ENCODE assay signal across 13 cellular contexts in the genomic region with DNA sequence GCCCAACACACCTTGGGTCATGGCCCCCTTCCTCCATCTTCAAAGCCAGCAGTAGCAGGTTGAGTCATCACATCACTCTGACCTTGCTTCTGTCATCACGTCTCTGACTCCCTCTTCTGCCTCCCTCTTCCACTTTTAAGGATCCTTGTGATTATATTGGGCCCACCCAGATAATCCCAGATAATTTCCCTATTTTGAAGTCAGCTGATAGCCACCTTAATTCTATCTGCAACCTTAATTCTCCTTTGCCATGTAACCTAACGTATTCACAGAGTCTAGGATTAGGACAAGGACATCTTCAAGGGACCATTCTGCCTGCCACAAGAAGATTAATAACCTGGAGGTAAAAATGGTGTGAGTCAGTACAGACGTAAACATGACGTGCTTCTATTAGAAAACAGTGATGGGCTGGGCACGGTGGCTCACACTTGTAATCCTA. TPM values are rescaled to one million over a fixed set of nuclear protein-coding genes. Genes with fewer than 3 reads are reported as not detected.
DNase-seq lines count a peak whose midpoint lies in the region; TF ChIP-seq lines count a peak whose summit lies in the region.
"Had no signal": no experiment of that assay in that cellular context is flagged by ENCODE, and none has a peak within 500 bp of the region (broad histone marks: within the 10 kb centered on the region; RNA-seq: fewer than 3 reads in every experiment).

No MANE protein-coding gene starts in this region.

- DNase-seq in HT1080 (ENCODE audit: low read depth) (peak; percentile 25), renal cortical epithelial cell (ENCODE audit: low read depth) (peak; percentile 13), EL (no peak)
- no peak for DNase-seq in stimulated activated CD4-positive, alpha-beta T cell treated with anti-CD3 and anti-CD28 coated beads, Interleukin-1b, Interleukin-23, amount 100 ng/mL, for 48 hours
- DNase-seq: activated CD4-positive, CD25-positive, alpha-beta regulatory T cell; effector memory CD4-positive, alpha-beta T cell; islet precursor cell; mammary epithelial cell; nephron progenitor cell; SIG-M5; T-helper 2 cell had no signal

- TF ChIP-seq CTCF in VCaP (conservative IDR thresholded peaks at IDR 0.05) = no peak

- H3K27ac ChIP-seq in VCaP = peak overlapping the region; percentile 49; the same call in 1 of the 2 replicates
- H3K27ac ChIP-seq: thoracic aorta had no signal

RNA-seq across cellular contexts. Expression of gene ZSWIM3, which starts 3.2 kb away (rescaled TPM):
- total RNA-seq in HT1080 (2014; rRNA removed; shearing (Covaris generic)) = 6.0 and 6.1 TPM in 2 replicates
- 2.9 and 3.1 TPM in 2 replicates for polyA plus RNA-seq in HT1080 (2015; cell fraction: cytosol; rRNA removed)
- polyA plus RNA-seq in HT1080 (2015; cell fraction: nucleus; rRNA removed) = 4.9 and 6.1 TPM in 2 replicates
- total RNA-seq in renal cortical epithelial cell = 4.3 and 5.9 TPM in 2 replicates

RNA-seq across cellular contexts. Expression of gene ACOT8, which starts 3.4 kb away (rescaled TPM):
- total RNA-seq in HT1080 (2014; rRNA removed; shearing (Covaris generic)) = 38.3 and 43.1 TPM in 2 replicates
- 35.3 and 46.3 TPM in 2 replicates for polyA plus RNA-seq in HT1080 (2015; cell fraction: cytosol; rRNA removed)
- polyA plus RNA-seq in HT1080 (2015; cell fraction: nucleus; rRNA removed) = 38.5 and 40.5 TPM in 2 replicates
- total RNA-seq in renal cortical epithelial cell = 32.1 and 35.7 TPM in 2 replicates

RNA-seq across cellular contexts. Expression of gene ZSWIM1, which starts 20.4 kb away (rescaled TPM):
- total RNA-seq in HT1080 (2014; rRNA removed; shearing (Covaris generic)) = 8.1 and 13.8 TPM in 2 replicates
- polyA plus RNA-seq in HT1080 (2015; cell fraction: cytosol; rRNA removed) = 6.9 TPM in 2 replicates
- 6.8 and 12.1 TPM in 2 replicates for polyA plus RNA-seq in HT1080 (2015; cell fraction: nucleus; rRNA removed)
- 3.6 and 6.9 TPM in 2 replicates for total RNA-seq in renal cortical epithelial cell

RNA-seq across cellular contexts. Expression of gene SPATA25, which starts 26.8 kb away (rescaled TPM):
- total RNA-seq in HT1080 (2014; rRNA removed; shearing (Covaris generic)) = 0.33 and 0.34 TPM in 2 replicates
- polyA plus RNA-seq in HT1080 (2015; cell fraction: cytosol; rRNA removed) = 0.19 and 0.86 TPM in 2 replicates
- 3.3 and 5.4 TPM in 2 replicates for polyA plus RNA-seq in HT1080 (2015; cell fraction: nucleus; rRNA removed)
- 0.85 and 1.0 TPM in 2 replicates for total RNA-seq in renal cortical epithelial cell

RNA-seq across cellular contexts. Expression of gene SNX21, which starts 27.0 kb away (rescaled TPM):
- total RNA-seq in HT1080 (2014; rRNA removed; shearing (Covaris generic)) = 38.5 and 39.6 TPM in 2 replicates
- polyA plus RNA-seq in HT1080 (2015; cell fraction: cytosol; rRNA removed) = 25.6 and 25.9 TPM in 2 replicates
- 23.3 and 24.1 TPM in 2 replicates for polyA plus RNA-seq in HT1080 (2015; cell fraction: nucleus; rRNA removed)
- total RNA-seq in renal cortical epithelial cell = 26.9 and 32.1 TPM in 2 replicates

Comparison
In these comparisons a context has a peak if more than half of its experiments do, and no peak if none do; other contexts are left out.
1. DNase-seq: peak in HT1080 (single experiment) and renal cortical epithelial cell (single experiment); none in stimulated activated CD4-positive, alpha-beta T cell treated with anti-CD3 and anti-CD28 coated beads, Interleukin-1b, Interleukin-23, amount 100 ng/mL, for 48 hours (single experiment) and EL (single experiment).